In genomic region chr12:115008951-115009350, GRCh38 we compare ENCODE assay signal across 18 cellular contexts.
DNase-seq lines count a peak whose midpoint lies in the region; ATAC-seq, FAIRE-seq and TF ChIP-seq lines count a peak whose summit lies in the region.
"Had no signal": no experiment of that assay in that cellular context is flagged by ENCODE, and none has a peak within 500 bp of the region (broad histone marks: within the 10 kb centered on the region; RNA-seq: fewer than 3 reads in every experiment).

No MANE protein-coding gene starts in this region.

- no peak for TF ChIP-seq EP300 in GM12878 (IDR thresholded peaks at IDR 0.05; ENCODE audit: borderline replicate concordance in 1 of 2, control insufficient read depth in 1 of 2, low read depth in 2 of 2, low read length in 2 of 2)

- no peaks in the 10 kb centered on the region; the same call in 1 of the 2 replicates for H3K4me1 ChIP-seq in GM12878 (ENCODE audit: control insufficient read depth, insufficient read depth, low read length)
- no peaks in the 10 kb centered on the region for H3K4me1 ChIP-seq in pancreas
- H3K4me1 ChIP-seq: colonic mucosa, vagina had no signal

- H3K27ac ChIP-seq in GM12878 (ENCODE audit: control insufficient read depth, insufficient read depth) = no peak overlapping the region
- H3K27ac ChIP-seq in pancreas = no peak overlapping the region
- H3K27ac ChIP-seq: colonic mucosa, lower lobe of right lung, SJSA1, vagina had no signal

- no peaks in the 10 kb centered on the region for H4K20me1 ChIP-seq in GM12878 (ENCODE audit: control insufficient read depth, insufficient read depth)

- RAD21 ChIA-PET in GM12878 (lab: Charles Lee; ENCODE audit: unreplicated experiment) = no interaction called here

- no peak overlapping the region for H3K9ac ChIP-seq in GM12878 (ENCODE audit: control insufficient read depth, insufficient read depth, low read length)

- no peak overlapping the region for H2AFZ ChIP-seq in GM12878 (ENCODE audit: control insufficient read depth, low read depth, low read length)

- in situ Hi-C loops in GM12878 (cut with MboI) = no loop called here

- POLR2A ChIA-PET in GM12878 (lab: Charles Lee) = interaction anchor here (1.1 kb wide), 1 partner anchor 90 kb away, joined by 3 read pairs; no protein-coding TSS in a partner anchor

- H3K79me2 ChIP-seq in GM12878 (ENCODE audit: control insufficient read depth, insufficient read depth, low read length) = no peaks in the 10 kb centered on the region

- H3K4me3 ChIP-seq in GM12878 = no peak overlapping the region
- H3K4me3 ChIP-seq in pancreas = no peak overlapping the region
- H3K4me3 ChIP-seq: colonic mucosa, lower lobe of right lung, SJSA1, vagina had no signal

- CTCF ChIA-PET in GM12878 (lab: Yijun Ruan, JAX) = no interaction called here

- no peak for TF ChIP-seq RAD21 in GM12878 (IDR thresholded peaks at IDR 0.05; ENCODE audit: insufficient read depth, low read depth, low read length)

- WGBS in GM12878 (ENCODE audit: insufficient coverage, insufficient replicate concordance, low lambda C conversion rate, missing lambda C conversion rate) = 0% methylated on average over 3 of the region's 3 CpGs
- WGBS in pancreas, 2 donors = 53 to 68% methylated on average over 3 of the region's 3 CpGs

- H3K27me3 ChIP-seq in GM12878 (replicated peaks in 1 of 2; ENCODE audit: control insufficient read depth in 2 of 2, insufficient read depth in 2 of 2, low read length in 1 of 2) = no peaks in the 10 kb centered on the region
- no peaks in the 10 kb centered on the region for H3K27me3 ChIP-seq in pancreas
- H3K27me3 ChIP-seq: colonic mucosa, SJSA1, vagina had no signal

- H3K4me2 ChIP-seq in GM12878 (ENCODE audit: control insufficient read depth, insufficient read depth) = no peak overlapping the region

- H3K36me3 ChIP-seq in GM12878 (ENCODE audit: control insufficient read depth in 2 of 2, insufficient read depth in 2 of 2, low read length in 1 of 2) (no peaks in the 10 kb centered on the region), pancreas (no peaks in the 10 kb centered on the region)
- H3K36me3 ChIP-seq: colonic mucosa, lower lobe of right lung, SJSA1, vagina had no signal

- no peak for TF ChIP-seq CTCF in GM12878 (IDR thresholded peaks at IDR 0.05 in 2 of 3, conservative IDR thresholded peaks at IDR 0.05 in 1 of 3; ENCODE audit: control insufficient read depth in 2 of 3, extremely low read depth in 1 of 3, insufficient read depth in 1 of 3, low read depth in 3 of 3, low read length in 3 of 3)
- TF ChIP-seq CTCF in pancreas (IDR thresholded peaks at IDR 0.05) = no peak

- no TSS peak for BruUV-seq in GM12878 (replicated peaks; lab: Mats Ljungman, UMichigan)

- H3K9me3 ChIP-seq in GM12878 (replicated peaks; ENCODE audit: control insufficient read depth, insufficient read depth, low read length) = no peaks in the 10 kb centered on the region; the same call in 2 of the 3 replicates
- no peaks in the 10 kb centered on the region for H3K9me3 ChIP-seq in pancreas
- H3K9me3 ChIP-seq: colonic mucosa, lower lobe of right lung, SJSA1, vagina had no signal

- intact Hi-C loops in GM12878 (cut with micrococcal nuclease; ENCODE audit: unreplicated experiment) = no loop called here
- intact Hi-C loops in pancreas (cut with DNase I) = no loop called here

- peak; percentile 79 for ATAC-seq in GM18502 (IDR thresholded peaks at IDR 0.05; ENCODE audit: poor library complexity, unreplicated experiment)
- ATAC-seq in GM21447 (IDR thresholded peaks at IDR 0.05; ENCODE audit: unreplicated experiment) = peak; percentile 89
- peak; percentile 75 for ATAC-seq in HG03354 (IDR thresholded peaks at IDR 0.05; ENCODE audit: poor library complexity, severe bottlenecking, unreplicated experiment)
- ATAC-seq in GM12878 = peak; percentile 61
- ATAC-seq in pancreas = no peak
- no peak for ATAC-seq in HG02588 (IDR thresholded peaks at IDR 0.05; ENCODE audit: unreplicated experiment)
- ATAC-seq in GM18519 (IDR thresholded peaks at IDR 0.05; ENCODE audit: low FRiP score, unreplicated experiment) = no peak
- ATAC-seq: lower lobe of right lung, natural killer cell had no signal

- DNase-seq in GM12878 (ENCODE audit: low read depth, low spot score) (peak; percentile 11), pancreas (no peak), mesenteric fat pad (ENCODE audit: low spot score) (no peak)
- DNase-seq: activated naive CD4-positive, alpha-beta T cell treated with anti-CD3 and anti-CD28 coated beads, Interleukin-2, amount 10 ng/mL, durations not matched to agents 7 days and 5 days; colonic mucosa; glutamatergic neuron; lower lobe of right lung; natural killer cell; NCI-H1092 treated with DMSO at 0.1 percent for 48 hours had no signal

- peak; percentile 38 for FAIRE-seq in GM12878 (lab: Jason Lieb, UNC)
- no peak for FAIRE-seq in pancreas (lab: Jason Lieb, UNC)
- FAIRE-seq: D721Med, GM18507 had no signal

- SMC1A ChIA-PET in GM12878 (lab: Charles Lee; ENCODE audit: uncharacterized antibody, unreplicated experiment) = interaction anchor here (1.1 to 2.9 kb wide), 5 partner anchors 11 to 447 kb away, joined by 3 to 11 read pairs (median 4); no protein-coding TSS in a partner anchor

- TF ChIP-seq POLR2A in GM12878 (IDR thresholded peaks at IDR 0.05; ENCODE audit: low read depth, low read length) = no peak

TF ChIP-seq in GM12878, 131 proteins besides CTCF, POLR2A, EP300 and RAD21:
- TF ChIP-seq PAX8 (IDR thresholded peaks at IDR 0.05) (no peak), SPI1 (IDR thresholded peaks at IDR 0.05; ENCODE audit: borderline replicate concordance, insufficient read depth, low read depth, low read length) (peak; percentile 86)

Comparison
In these comparisons a context has a peak if more than half of its experiments do, and no peak if none do; other contexts are left out.
1. ATAC-seq: peak in GM18502 (single experiment), GM21447 (single experiment), HG03354 (single experiment) and GM12878 (single experiment); none in pancreas (0 of 4), HG02588 (single experiment) and GM18519 (single experiment).